Comparison of ENCODE assay signal across 7 cellular contexts in the genomic region with DNA sequence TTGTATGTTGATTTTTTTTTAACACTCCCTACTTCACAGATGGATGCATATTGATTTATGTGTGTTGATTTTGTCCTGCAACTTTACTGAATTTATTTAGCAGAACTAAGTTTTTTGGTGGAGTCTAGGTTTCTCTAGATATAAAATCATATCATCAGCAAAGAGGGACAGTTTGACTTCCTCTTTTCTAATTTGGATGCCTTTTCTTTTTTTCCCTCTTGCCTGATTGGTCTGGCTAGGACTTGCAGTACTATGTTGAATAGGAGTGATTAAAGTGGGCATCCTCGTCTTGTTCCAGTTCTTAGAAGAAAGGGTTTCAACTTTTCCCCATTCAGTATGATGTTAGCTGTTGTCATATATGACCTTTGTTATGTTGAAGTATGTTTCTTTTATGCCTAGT. TPM values are rescaled to one million over a fixed set of nuclear protein-coding genes. Genes with fewer than 3 reads are reported as not detected.
A peak's percentile ranks its signal among the peaks of the same experiment; 100 is the strongest.
DNase-seq lines count a peak whose midpoint lies in the region; ATAC-seq and TF ChIP-seq lines count a peak whose summit lies in the region.
"Not testable (repeated sequence)": the region's sequence is repeated elsewhere in the genome, so short reads cannot be mapped to it uniquely, and the experiment has no call there.

No MANE protein-coding gene starts in this region.

- peaks cover 2 to 40% (median 16%) of the 10 kb centered on the region in 8 donors for H3K9me3 Mint-ChIP-seq in CD4-positive, alpha-beta memory T cell
- not testable (repeated sequence) for H3K9me3 Mint-ChIP-seq in GM23338; dendritic cell treated with granulocyte-macrophage colony-stimulating factor and Interleukin-4, amounts not matched to agents 40 ng/mL and 50 ng/mL, for 4 days
- peaks cover 7 to 15% (median 8%) of the 10 kb centered on the region in 3 donors for H3K9me3 Mint-ChIP-seq in T-cell
- H3K9me3 Mint-ChIP-seq in activated CD4-positive, alpha-beta T cell treated with anti-CD3 and anti-CD28 coated beads, Interleukin-2, amount 10 ng/mL, durations not matched to agents 7 days and 5 days: peaks cover 25% of the 10 kb centered on the region
- peaks cover 6 to 37% (median 28%) of the 10 kb centered on the region in 9 donors for H3K9me3 Mint-ChIP-seq in naive thymus-derived CD8-positive, alpha-beta T cell

- H3K4me1 ChIP-seq in CD4-positive, alpha-beta memory T cell (ENCODE audit: insufficient read depth, low read length): peaks cover 72% of the 10 kb centered on the region
- peaks cover 60% of the 10 kb centered on the region for H3K4me1 ChIP-seq in GM23338 (ENCODE audit: insufficient read depth)

- not testable (repeated sequence) for H3K9me2 ChIP-seq in GM23338 (ENCODE audit: insufficient read depth)

- peaks cover 100% of the 10 kb centered on the region for H3K79me2 ChIP-seq in GM23338 (replicated peaks; ENCODE audit: insufficient read depth)

- H3K4me3 ChIP-seq in CD4-positive, alpha-beta memory T cell (ENCODE audit: low read length in 2 of 2); GM23338: not testable (repeated sequence)

- H3K27me3 ChIP-seq in CD4-positive, alpha-beta memory T cell (ENCODE audit: insufficient read depth, low read length); GM23338 (ENCODE audit: insufficient read depth): not testable (repeated sequence)

- peaks cover 46 to 70% (median 59%) of the 10 kb centered on the region in 4 donors for H3K4me1 Mint-ChIP-seq in CD4-positive, alpha-beta memory T cell
- H3K4me1 Mint-ChIP-seq in GM23338 (peaks cover 51% of the 10 kb centered on the region), T-cell (peaks cover 70 to 76% (median 71%) of the 10 kb centered on the region in 3 donors)
- peaks cover 42% of the 10 kb centered on the region for H3K4me1 Mint-ChIP-seq in activated CD4-positive, alpha-beta T cell treated with anti-CD3 and anti-CD28 coated beads, Interleukin-2, amount 10 ng/mL, durations not matched to agents 7 days and 5 days
- H3K4me1 Mint-ChIP-seq in dendritic cell treated with granulocyte-macrophage colony-stimulating factor and Interleukin-4, amounts not matched to agents 40 ng/mL and 50 ng/mL, for 4 days (ENCODE audit: low read depth): peaks cover 48% of the 10 kb centered on the region
- H3K4me1 Mint-ChIP-seq in naive thymus-derived CD8-positive, alpha-beta T cell: peaks cover 29 to 83% (median 64%) of the 10 kb centered on the region in 4 donors

- H3K27ac ChIP-seq in CD4-positive, alpha-beta memory T cell (ENCODE audit: low read depth, low read length); GM23338 (ENCODE audit: low read depth): not testable (repeated sequence)

- not testable (repeated sequence) for H3K36me3 ChIP-seq in CD4-positive, alpha-beta memory T cell (ENCODE audit: insufficient read depth, low read length); GM23338 (ENCODE audit: insufficient read depth)

- not testable (repeated sequence) for H2AFZ ChIP-seq in GM23338

- peak overlapping the region in 6 of 7 donors; percentile 20 to 72 (median 64) for H3K27ac Mint-ChIP-seq in CD4-positive, alpha-beta memory T cell
- H3K27ac Mint-ChIP-seq in GM23338 (peak overlapping the region; percentile 94), T-cell (peak overlapping the region; percentile 53)
- H3K27ac Mint-ChIP-seq in activated CD4-positive, alpha-beta T cell treated with anti-CD3 and anti-CD28 coated beads, Interleukin-2, amount 10 ng/mL, durations not matched to agents 7 days and 5 days: peak overlapping the region; percentile 10
- H3K27ac Mint-ChIP-seq in dendritic cell treated with granulocyte-macrophage colony-stimulating factor and Interleukin-4, amounts not matched to agents 40 ng/mL and 50 ng/mL, for 4 days: peak overlapping the region; percentile 74
- H3K27ac Mint-ChIP-seq in naive thymus-derived CD8-positive, alpha-beta T cell: peak overlapping the region in 5 of 10 donors; percentile 22 to 82 (median 67)

- TF ChIP-seq CTCF in GM23338 (conservative IDR thresholded peaks at IDR 0.05; ENCODE audit: low read depth in 2 of 2): not testable (repeated sequence)

- H3K4me2 ChIP-seq in GM23338: peak overlapping the region; percentile 52

- not testable (repeated sequence) for H3K9me3 ChIP-seq in CD4-positive, alpha-beta memory T cell (ENCODE audit: control insufficient read depth in 1 of 2, low read length in 2 of 2)

- H3K4me3 Mint-ChIP-seq in CD4-positive, alpha-beta memory T cell: peak overlapping the region in 6 of 8 donors; percentile 11 to 80 (median 69)
- H3K4me3 Mint-ChIP-seq in GM23338; activated CD4-positive, alpha-beta T cell treated with anti-CD3 and anti-CD28 coated beads, Interleukin-2, amount 10 ng/mL, durations not matched to agents 7 days and 5 days: not testable (repeated sequence)
- H3K4me3 Mint-ChIP-seq in T-cell: peak overlapping the region in 1 of 3 donors; percentile 40
- H3K4me3 Mint-ChIP-seq in dendritic cell treated with granulocyte-macrophage colony-stimulating factor and Interleukin-4, amounts not matched to agents 40 ng/mL and 50 ng/mL, for 4 days: peak overlapping the region; percentile 44
- H3K4me3 Mint-ChIP-seq in naive thymus-derived CD8-positive, alpha-beta T cell: peak overlapping the region in 9 of 10 donors; percentile 18 to 58 (median 46)

- DNase-seq in CD4-positive, alpha-beta memory T cell; GM23338 (ENCODE audit: low spot score); T-cell; activated CD4-positive, alpha-beta T cell treated with anti-CD3 and anti-CD28 coated beads, Interleukin-2, amount 10 ng/mL, durations not matched to agents 7 days and 5 days; naive thymus-derived CD8-positive, alpha-beta T cell: not testable (repeated sequence)
- DNase-seq in NAMALWA (ENCODE audit: low spot score): peak; percentile 44

- peaks cover 45 to 60% of the 10 kb centered on the region in 2 donors for H3K36me3 Mint-ChIP-seq in CD4-positive, alpha-beta memory T cell
- H3K36me3 Mint-ChIP-seq in GM23338 (ENCODE audit: low read depth) (peaks cover 12% of the 10 kb centered on the region), T-cell (peaks cover 42% of the 10 kb centered on the region)
- peaks cover 69% of the 10 kb centered on the region for H3K36me3 Mint-ChIP-seq in activated CD4-positive, alpha-beta T cell treated with anti-CD3 and anti-CD28 coated beads, Interleukin-2, amount 10 ng/mL, durations not matched to agents 7 days and 5 days (ENCODE audit: low read depth)
- H3K36me3 Mint-ChIP-seq in dendritic cell treated with granulocyte-macrophage colony-stimulating factor and Interleukin-4, amounts not matched to agents 40 ng/mL and 50 ng/mL, for 4 days (ENCODE audit: low read depth): peaks cover 42% of the 10 kb centered on the region
- H3K36me3 Mint-ChIP-seq in naive thymus-derived CD8-positive, alpha-beta T cell: peaks cover 22 to 47% (median 45%) of the 10 kb centered on the region in 3 donors

- not testable (repeated sequence) for ATAC-seq in GM23338; T-cell (replicated peaks in 1 of 4); naive thymus-derived CD8-positive, alpha-beta T cell

- POLR2A ChIA-PET in CD4-positive, alpha-beta memory T cell (lab: Charles Lee; ENCODE audit: partially characterized antibody); T-cell (lab: Charles Lee); activated CD4-positive, alpha-beta T cell treated with anti-CD3 and anti-CD28 coated beads, Interleukin-2, amount 10 ng/mL, durations not matched to agents 7 days and 5 days (lab: Charles Lee); naive thymus-derived CD8-positive, alpha-beta T cell (lab: Charles Lee): not testable (repeated sequence)

- CTCF ChIA-PET in CD4-positive, alpha-beta memory T cell (lab: Charles Lee; ENCODE audit: partially characterized antibody): interaction anchor here (1.1 kb wide), 1 partner anchor 38 kb away, joined by 3 read pairs; no protein-coding TSS in a partner anchor
- CTCF ChIA-PET in T-cell (lab: Charles Lee): interaction anchor here in 1 of 2 donors (0.9 kb wide), 1 partner anchor 113 kb away, joined by 3 read pairs; no protein-coding TSS in a partner anchor
- CTCF ChIA-PET in activated CD4-positive, alpha-beta T cell treated with anti-CD3 and anti-CD28 coated beads, Interleukin-2, amount 10 ng/mL, durations not matched to agents 7 days and 5 days (lab: Charles Lee): not testable (repeated sequence)

- not testable (repeated sequence) for H3K27me3 Mint-ChIP-seq in CD4-positive, alpha-beta memory T cell; GM23338 (ENCODE audit: insufficient read depth, low read depth, poor library complexity); T-cell; activated CD4-positive, alpha-beta T cell treated with anti-CD3 and anti-CD28 coated beads, Interleukin-2, amount 10 ng/mL, durations not matched to agents 7 days and 5 days; dendritic cell treated with granulocyte-macrophage colony-stimulating factor and Interleukin-4, amounts not matched to agents 40 ng/mL and 50 ng/mL, for 4 days; naive thymus-derived CD8-positive, alpha-beta T cell

- peaks cover 17% of the 10 kb centered on the region for H4K20me1 ChIP-seq in GM23338 (replicated peaks; ENCODE audit: insufficient read depth)

- intact Hi-C loops in CD4-positive, alpha-beta memory T cell (cut with micrococcal nuclease): not testable (repeated sequence)
- intact Hi-C loops in dendritic cell treated with granulocyte-macrophage colony-stimulating factor and Interleukin-4, amounts not matched to agents 40 ng/mL and 50 ng/mL, for 4 days (cut with micrococcal nuclease): loop anchor here (5.0 kb wide), 1 partner anchor 38 kb away; a partner anchor contains a TSS

- not testable (repeated sequence) for H3F3A ChIP-seq in GM23338 (replicated peaks; ENCODE audit: low read depth)

RNA-seq across cellular contexts. Expression of a gene that starts 38.7 kb away (rescaled TPM):
- 10 to 100 TPM; 61.2 to 68.4 TPM for total RNA-seq in CD4-positive, alpha-beta memory T cell
- 10 to 100 TPM; 40.3 to 62.1 TPM for polyA plus RNA-seq in CD4-positive, alpha-beta memory T cell
- total RNA-seq in GM23338 (2014; rRNA removed; shearing (Covaris generic)): 27.1 and 28.4 TPM in 2 replicates
- 18.6 and 28.7 TPM in 2 replicates for polyA plus RNA-seq in GM23338 (2016; fragmentation: Nextera tagmentation; extraction: Ambion mirVana)
- 10 to 100 TPM; 46.9 to 65.3 (median 50.9) TPM for total RNA-seq in T-cell
- total RNA-seq in activated CD4-positive, alpha-beta T cell treated with anti-CD3 and anti-CD28 coated beads, Interleukin-2, amount 10 ng/mL, durations not matched to agents 7 days and 5 days: 10 to 100 TPM; 39.2 to 48.5 TPM
- 10 to 100 TPM; 52.6 to 62.2 TPM for total RNA-seq in naive thymus-derived CD8-positive, alpha-beta T cell
- 10 to 100 TPM; 36.1 to 44.3 (median 37.7) TPM for polyA plus RNA-seq in naive thymus-derived CD8-positive, alpha-beta T cell

RNA-seq across cellular contexts. Expression of a gene that starts 57.1 kb away (rescaled TPM):
- total RNA-seq in CD4-positive, alpha-beta memory T cell: 1 to 10 TPM; 1.5 to 2.7 TPM
- 1 to 10 TPM in 1 of 2 donors, not detected in 1; 1.4 TPM for polyA plus RNA-seq in CD4-positive, alpha-beta memory T cell
- total RNA-seq in GM23338 (2014; rRNA removed; shearing (Covaris generic)): 2.1 and 4.6 TPM in 2 replicates
- polyA plus RNA-seq in GM23338 (2016; fragmentation: Nextera tagmentation; extraction: Ambion mirVana): 1.7 TPM in 2 replicates
- 1 to 10 TPM; 1.8 to 3.8 (median 2.2) TPM for total RNA-seq in T-cell
- 1 to 10 TPM; 1.2 to 1.6 TPM for total RNA-seq in activated CD4-positive, alpha-beta T cell treated with anti-CD3 and anti-CD28 coated beads, Interleukin-2, amount 10 ng/mL, durations not matched to agents 7 days and 5 days
- total RNA-seq in naive thymus-derived CD8-positive, alpha-beta T cell: 1 to 10 TPM; 3.6 to 3.9 TPM
- polyA plus RNA-seq in naive thymus-derived CD8-positive, alpha-beta T cell: under 1 TPM in 1 of 3 donors, not detected in 2; 0.68 TPM
